ENCODE assay signal across 8 cellular contexts in the genomic region with DNA sequence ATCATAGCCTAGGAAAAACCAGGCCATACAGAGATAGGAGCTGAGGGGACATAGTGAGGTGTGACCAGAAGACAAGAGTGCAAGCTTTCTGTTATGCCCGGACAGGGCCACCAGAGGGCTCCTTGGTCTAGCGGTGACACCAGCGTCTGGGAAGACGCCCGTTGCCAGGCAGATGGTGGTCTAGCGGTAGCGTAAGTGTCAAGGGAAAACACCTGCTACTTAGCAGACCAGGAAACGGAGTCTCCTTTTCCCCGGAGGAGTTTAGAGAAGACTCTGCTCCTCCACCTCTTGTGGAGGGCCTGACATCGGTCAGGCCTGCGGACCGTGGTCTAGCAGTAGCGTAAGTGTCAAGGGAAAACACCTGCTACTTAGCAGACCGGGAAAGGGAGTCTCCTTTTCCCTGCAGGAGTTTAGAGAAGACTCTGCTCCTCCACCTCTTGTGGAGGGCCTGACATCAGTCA. TPM values are rescaled to one million over a fixed set of nuclear protein-coding genes. Genes with fewer than 3 reads are reported as not detected.
A peak's percentile ranks its signal among the peaks of the same experiment; 100 is the strongest.
DNase-seq lines count a peak whose midpoint lies in the region; ATAC-seq and TF ChIP-seq lines count a peak whose summit lies in the region.
"Not testable (repeated sequence)": the region's sequence is repeated elsewhere in the genome, so short reads cannot be mapped to it uniquely, and the experiment has no call there.

No MANE protein-coding gene starts in this region.

- not testable (repeated sequence) for ATAC-seq in left cardiac atrium

- intact Hi-C loops in CD4-positive, alpha-beta memory T cell (cut with micrococcal nuclease), result loop anchor here (1.0 kb wide), 3 partner anchors 80 to 283 kb away; no protein-coding TSS in a partner anchor
- intact Hi-C loops in activated CD4-positive, alpha-beta T cell treated with anti-CD3 and anti-CD28 coated beads, Interleukin-2, amount 10 ng/mL, durations not matched to agents 24 days and 14 days (cut with micrococcal nuclease), result loop anchor here (1.0 kb wide), 2 partner anchors 112 to 283 kb away; no protein-coding TSS in a partner anchor
- intact Hi-C loops in left cardiac atrium (cut with DNase I), result loop anchor here (5.0 to 10.0 kb wide), 3 partner anchors 118 to 281 kb away; no protein-coding TSS in a partner anchor

- H3K36me3 Mint-ChIP-seq in CD4-positive, alpha-beta memory T cell; IgD-negative memory B cell; activated CD4-positive, alpha-beta T cell treated with anti-CD3 and anti-CD28 coated beads, Interleukin-2, amount 10 ng/mL, durations not matched to agents 24 days and 14 days (ENCODE audit: low read depth); osteocyte (ENCODE audit: unreplicated experiment): not testable (repeated sequence)

- H3K9me3 Mint-ChIP-seq in CD4-positive, alpha-beta memory T cell; IgD-negative memory B cell; activated CD4-positive, alpha-beta T cell treated with anti-CD3 and anti-CD28 coated beads, Interleukin-2, amount 10 ng/mL, durations not matched to agents 24 days and 14 days; osteocyte (ENCODE audit: unreplicated experiment): not testable (repeated sequence)

- DNase-seq in CD4-positive, alpha-beta memory T cell, result peak; percentile 65 to 84 (median 67)
- peak; percentile 22 for DNase-seq in NCI-H82 treated with DMSO at 0.1 percent for 48 hours (lab: John Stamatoyannopoulos, UW; ENCODE audit: unreplicated experiment)
- DNase-seq in activated CD4-positive, alpha-beta T cell treated with anti-CD3 and anti-CD28 coated beads, Interleukin-2, amount 10 ng/mL, durations not matched to agents 24 days and 14 days, result peak; percentile 93
- DNase-seq in astrocyte of the spinal cord (ENCODE audit: low read depth, low spot score), result peak; percentile 35
- DNase-seq in left cardiac atrium, result peak; percentile 80
- peak; percentile 90 for DNase-seq in osteocyte (ENCODE audit: extremely low spot score, unreplicated experiment)
- DNase-seq in stimulated activated CD8-positive, alpha-beta memory T cell treated with anti-CD3 and anti-CD28 coated beads, Interleukin-4, amount 100 ng/mL, for 48 hours, result peak; percentile 86

- H3K27me3 Mint-ChIP-seq in CD4-positive, alpha-beta memory T cell; IgD-negative memory B cell: not testable (repeated sequence)
- peaks cover 10% of the 10 kb centered on the region for H3K27me3 Mint-ChIP-seq in activated CD4-positive, alpha-beta T cell treated with anti-CD3 and anti-CD28 coated beads, Interleukin-2, amount 10 ng/mL, durations not matched to agents 24 days and 14 days
- peaks cover 32% of the 10 kb centered on the region for H3K27me3 Mint-ChIP-seq in osteocyte (ENCODE audit: unreplicated experiment)

- not testable (repeated sequence) for H3K9me3 ChIP-seq in CD4-positive, alpha-beta memory T cell (ENCODE audit: control insufficient read depth in 1 of 2, low read length in 2 of 2)

- POLR2A ChIA-PET in CD4-positive, alpha-beta memory T cell (lab: Charles Lee; ENCODE audit: partially characterized antibody), result not testable (repeated sequence)

- not testable (repeated sequence) for H3K36me3 ChIP-seq in CD4-positive, alpha-beta memory T cell (ENCODE audit: insufficient read depth, low read length)

- not testable (repeated sequence) for H3K27ac Mint-ChIP-seq in CD4-positive, alpha-beta memory T cell; activated CD4-positive, alpha-beta T cell treated with anti-CD3 and anti-CD28 coated beads, Interleukin-2, amount 10 ng/mL, durations not matched to agents 24 days and 14 days; osteocyte (ENCODE audit: unreplicated experiment)
- peak overlapping the region in 2 of 3 donors; percentile 71 to 79 for H3K27ac Mint-ChIP-seq in IgD-negative memory B cell

- not testable (repeated sequence) for H3K27ac ChIP-seq in CD4-positive, alpha-beta memory T cell (ENCODE audit: low read depth, low read length)

- CTCF ChIA-PET in CD4-positive, alpha-beta memory T cell (lab: Charles Lee; ENCODE audit: partially characterized antibody), result interaction anchor here (0.6 to 3.2 kb wide), 11 partner anchors 13 to 475 kb away, joined by 3 to 19 read pairs (median 4); no protein-coding TSS in a partner anchor

- in situ Hi-C loops in astrocyte of the spinal cord (cut with HindIII; ENCODE audit: low sequenced_read_pairs), result not testable (repeated sequence)

- TF ChIP-seq CTCF in astrocyte of the spinal cord (IDR thresholded peaks at IDR 0.05; ENCODE audit: low read depth, low read length) (peak; percentile 50), osteocyte (IDR thresholded peaks at IDR 0.05) (peak; percentile 77)

- peak overlapping the region in 4 of 8 donors; percentile 26 to 71 (median 40) for H3K4me3 Mint-ChIP-seq in CD4-positive, alpha-beta memory T cell
- peak overlapping the region in 3 of 4 donors; percentile 59 to 94 (median 59) for H3K4me3 Mint-ChIP-seq in IgD-negative memory B cell
- not testable (repeated sequence) for H3K4me3 Mint-ChIP-seq in activated CD4-positive, alpha-beta T cell treated with anti-CD3 and anti-CD28 coated beads, Interleukin-2, amount 10 ng/mL, durations not matched to agents 24 days and 14 days; osteocyte (ENCODE audit: unreplicated experiment)

- peaks cover 0 to 10% (median 0%) of the 10 kb centered on the region in 4 donors for H3K4me1 Mint-ChIP-seq in CD4-positive, alpha-beta memory T cell
- H3K4me1 Mint-ChIP-seq in IgD-negative memory B cell; osteocyte (ENCODE audit: unreplicated experiment): not testable (repeated sequence)
- peaks cover 12% of the 10 kb centered on the region for H3K4me1 Mint-ChIP-seq in activated CD4-positive, alpha-beta T cell treated with anti-CD3 and anti-CD28 coated beads, Interleukin-2, amount 10 ng/mL, durations not matched to agents 24 days and 14 days

- not testable (repeated sequence) for H3K27me3 ChIP-seq in CD4-positive, alpha-beta memory T cell (ENCODE audit: insufficient read depth, low read length)

- H3K4me3 ChIP-seq in CD4-positive, alpha-beta memory T cell (ENCODE audit: low read length in 2 of 2); astrocyte of the spinal cord (ENCODE audit: low read depth, low read length): not testable (repeated sequence)

- H3K4me1 ChIP-seq in CD4-positive, alpha-beta memory T cell (ENCODE audit: insufficient read depth, low read length), result not testable (repeated sequence)

RNA-seq across cellular contexts. Expression of a gene that starts 5.7 kb away (rescaled TPM):
- 100 to 1,000 TPM in 1 of 2 experiments, 10 to 100 TPM in 1; 93.5 to 106 TPM for total RNA-seq in CD4-positive, alpha-beta memory T cell
- 10 to 100 TPM; 45.4 to 61.5 TPM for polyA plus RNA-seq in CD4-positive, alpha-beta memory T cell
- polyA plus RNA-seq in IgD-negative memory B cell, result 62.6 TPM
- total RNA-seq in activated CD4-positive, alpha-beta T cell treated with anti-CD3 and anti-CD28 coated beads, Interleukin-2, amount 10 ng/mL, durations not matched to agents 24 days and 14 days, result 71.6 and 72.3 TPM in 2 replicates
- total RNA-seq in left cardiac atrium (10 to 100 TPM; 46.6 to 47.3 TPM), osteocyte (60.4 and 66.5 TPM in 2 replicates)

RNA-seq across cellular contexts. Expression of a gene that starts 14.3 kb away (rescaled TPM):
- total RNA-seq in CD4-positive, alpha-beta memory T cell, result 10 to 100 TPM; 69.1 to 69.7 TPM
- polyA plus RNA-seq in CD4-positive, alpha-beta memory T cell, result 10 to 100 TPM; 61.4 to 74.2 TPM
- polyA plus RNA-seq in IgD-negative memory B cell, result 120 TPM
- total RNA-seq in activated CD4-positive, alpha-beta T cell treated with anti-CD3 and anti-CD28 coated beads, Interleukin-2, amount 10 ng/mL, durations not matched to agents 24 days and 14 days, result 86.4 and 100.0 TPM in 2 replicates
- total RNA-seq in left cardiac atrium (10 to 100 TPM; 61.1 to 64.7 TPM), osteocyte (54.2 and 55.6 TPM in 2 replicates)

RNA-seq across cellular contexts. Expression of a gene that starts 43.6 kb away (rescaled TPM):
- 100 to 1,000 TPM; 170 to 173 TPM for total RNA-seq in CD4-positive, alpha-beta memory T cell
- 10 to 100 TPM; 36.5 to 74.7 TPM for polyA plus RNA-seq in CD4-positive, alpha-beta memory T cell
- 66.7 TPM for polyA plus RNA-seq in IgD-negative memory B cell
- total RNA-seq in activated CD4-positive, alpha-beta T cell treated with anti-CD3 and anti-CD28 coated beads, Interleukin-2, amount 10 ng/mL, durations not matched to agents 24 days and 14 days, result 95.7 and 98.2 TPM in 2 replicates
- total RNA-seq in left cardiac atrium (10 to 100 TPM; 36.1 to 56.2 TPM), osteocyte (77.4 and 79.7 TPM in 2 replicates)

Comparison
In these comparisons a context has a peak if more than half of its experiments do, and no peak if none do; other contexts are left out.
1. DNase-seq: peak in every context shown above with its lines; median percentile 93 in activated CD4-positive, alpha-beta T cell treated with anti-CD3 and anti-CD28 coated beads, Interleukin-2, amount 10 ng/mL, durations not matched to agents 24 days and 14 days; 90 in osteocyte; 86 in stimulated activated CD8-positive, alpha-beta memory T cell treated with anti-CD3 and anti-CD28 coated beads, Interleukin-4, amount 100 ng/mL, for 48 hours; 80 in left cardiac atrium; 67 in CD4-positive, alpha-beta memory T cell; 35 in astrocyte of the spinal cord; 22 in NCI-H82 treated with DMSO at 0.1 percent for 48 hours.